1 cellular context compared by ENCODE assay signal in genomic region chr19:10968527-10969081, GRCh38.
TF ChIP-seq lines count a peak whose summit lies in the region.

No MANE protein-coding gene starts in this region.

TF ChIP-seq in GM12878, 131 proteins besides CTCF, POLR2A, EP300 and RAD21 (continued from another document and continues in another):
- TF ChIP-seq USF2 (IDR thresholded peaks at IDR 0.05; ENCODE audit: borderline replicate concordance, low read depth, low read length): no peak
- peak; percentile 19 for TF ChIP-seq PBX3 (IDR thresholded peaks at IDR 0.05; ENCODE audit: insufficient replicate concordance, low read depth, low read length)
- TF ChIP-seq ZBTB40 (IDR thresholded peaks at IDR 0.05; ENCODE audit: borderline replicate concordance): no peak
- 0 out of 2 replicates have a peak, but pooled peaks have one; percentile 9 for TF ChIP-seq YY1 (IDR thresholded peaks at IDR 0.05; ENCODE audit: low read depth, low read length)
- peak; percentile 88 for TF ChIP-seq TCF12 (IDR thresholded peaks at IDR 0.05; ENCODE audit: low read depth, low read length)
- TF ChIP-seq SREBF2 (IDR thresholded peaks at IDR 0.05; ENCODE audit: low read length): no peak
- TF ChIP-seq, protein P1, sequence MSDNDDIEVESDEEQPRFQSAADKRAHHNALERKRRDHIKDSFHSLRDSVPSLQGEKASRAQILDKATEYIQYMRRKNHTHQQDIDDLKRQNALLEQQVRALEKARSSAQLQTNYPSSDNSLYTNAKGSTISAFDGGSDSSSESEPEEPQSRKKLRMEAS (IDR thresholded peaks at IDR 0.05; ENCODE audit: low read depth, low read length): no peak
- TF ChIP-seq KLF5 (IDR thresholded peaks at IDR 0.05; ENCODE audit: partially characterized antibody): no peak
- no peak; the same call in 1 of the 2 replicates for TF ChIP-seq MTA2 (IDR thresholded peaks at IDR 0.05; ENCODE audit: low read depth)
- TF ChIP-seq NR2F1 (conservative IDR thresholded peaks at IDR 0.05): peak; percentile 15; the same call in 1 of the 2 replicates
- no peak for TF ChIP-seq MEF2A (IDR thresholded peaks at IDR 0.05; ENCODE audit: insufficient read depth, low read depth, low read length)
- no peak for TF ChIP-seq USF1 (IDR thresholded peaks at IDR 0.05; ENCODE audit: borderline replicate concordance, extremely low read length, insufficient read depth, low read depth, low read length)
- TF ChIP-seq HCFC1 (IDR thresholded peaks at IDR 0.05; ENCODE audit: low read length): no peak
- no peak for TF ChIP-seq GABPA (IDR thresholded peaks at IDR 0.05; ENCODE audit: low read depth)
- TF ChIP-seq BRCA1 (IDR thresholded peaks at IDR 0.05; ENCODE audit: low read depth, low read length): no peak
- TF ChIP-seq SMC3 (IDR thresholded peaks at IDR 0.05; ENCODE audit: borderline replicate concordance, low read length): no peak; the same call in 1 of the 2 replicates
- no peak for TF ChIP-seq STAT1 (conservative IDR thresholded peaks at IDR 0.05)
- no peak for TF ChIP-seq SRF (IDR thresholded peaks at IDR 0.05; ENCODE audit: low read depth in 2 of 2, low read length in 2 of 2)
- TF ChIP-seq POU2F2 (IDR thresholded peaks at IDR 0.05; ENCODE audit: borderline replicate concordance, low read depth, low read length): no peak
- 0 out of 2 replicates have a peak, but pooled peaks have one; percentile 56 for TF ChIP-seq CREM (IDR thresholded peaks at IDR 0.05; ENCODE audit: low read depth)
- no peak for TF ChIP-seq ZNF24 (IDR thresholded peaks at IDR 0.05)
- TF ChIP-seq CBX3 (IDR thresholded peaks at IDR 0.05; ENCODE audit: borderline replicate concordance, low read depth): no peak
- peak in 1 of 2 experiments; percentile 46; a peak in 1 of 4 replicates for TF ChIP-seq BHLHE40 (IDR thresholded peaks at IDR 0.05; ENCODE audit: borderline replicate concordance in 1 of 2, low read depth in 2 of 2, low read length in 1 of 2)
- peak in 1 of 2 experiments; percentile 57; a peak in 3 of 4 replicates for TF ChIP-seq IKZF2 (IDR thresholded peaks at IDR 0.05)
- TF ChIP-seq EZH2 (IDR thresholded peaks at IDR 0.05; ENCODE audit: borderline replicate concordance, control insufficient read depth, low read depth, low read length): no peak
- no peak for TF ChIP-seq CREB1 (IDR thresholded peaks at IDR 0.05; ENCODE audit: low read depth)
- TF ChIP-seq ZNF384 (IDR thresholded peaks at IDR 0.05; ENCODE audit: borderline replicate concordance, low read depth, low read length): no peak
- TF ChIP-seq HDAC6 (IDR thresholded peaks at IDR 0.05; ENCODE audit: unreplicated experiment): no peak
- TF ChIP-seq ZNF217 (IDR thresholded peaks at IDR 0.05): no peak
- no peak for TF ChIP-seq ZNF592 (IDR thresholded peaks at IDR 0.05)
- TF ChIP-seq CHD4 (IDR thresholded peaks at IDR 0.05): no peak
- no peak for TF ChIP-seq PRDM15 (CRISPR knock-in tag; IDR thresholded peaks at IDR 0.05)
- TF ChIP-seq HDAC2 (IDR thresholded peaks at IDR 0.05): no peak
- TF ChIP-seq IRF3 (IDR thresholded peaks at IDR 0.05): no peak
- TF ChIP-seq MXI1 (IDR thresholded peaks at IDR 0.05; ENCODE audit: low read depth, low read length): no peak; the same call in 1 of the 2 replicates
- TF ChIP-seq, protein P2, sequence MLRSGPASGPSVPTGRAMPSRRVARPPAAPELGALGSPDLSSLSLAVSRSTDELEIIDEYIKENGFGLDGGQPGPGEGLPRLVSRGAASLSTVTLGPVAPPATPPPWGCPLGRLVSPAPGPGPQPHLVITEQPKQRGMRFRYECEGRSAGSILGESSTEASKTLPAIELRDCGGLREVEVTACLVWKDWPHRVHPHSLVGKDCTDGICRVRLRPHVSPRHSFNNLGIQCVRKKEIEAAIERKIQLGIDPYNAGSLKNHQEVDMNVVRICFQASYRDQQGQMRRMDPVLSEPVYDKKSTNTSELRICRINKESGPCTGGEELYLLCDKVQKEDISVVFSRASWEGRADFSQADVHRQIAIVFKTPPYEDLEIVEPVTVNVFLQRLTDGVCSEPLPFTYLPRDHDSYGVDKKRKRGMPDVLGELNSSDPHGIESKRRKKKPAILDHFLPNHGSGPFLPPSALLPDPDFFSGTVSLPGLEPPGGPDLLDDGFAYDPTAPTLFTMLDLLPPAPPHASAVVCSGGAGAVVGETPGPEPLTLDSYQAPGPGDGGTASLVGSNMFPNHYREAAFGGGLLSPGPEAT (IDR thresholded peaks at IDR 0.05; ENCODE audit: low read depth): peak; percentile 58; the same call in 1 of the 2 replicates
- no peak for TF ChIP-seq ZBED1 (IDR thresholded peaks at IDR 0.05; ENCODE audit: borderline replicate concordance)
- no peak for TF ChIP-seq KDM1A (IDR thresholded peaks at IDR 0.05; ENCODE audit: borderline replicate concordance)
- TF ChIP-seq NR2C1 (IDR thresholded peaks at IDR 0.05): no peak
- no peak for TF ChIP-seq BCL11A (IDR thresholded peaks at IDR 0.05; ENCODE audit: low read depth, low read length)
- TF ChIP-seq STAT3 (IDR thresholded peaks at IDR 0.05; ENCODE audit: low read depth, low read length): no peak
- no peak for TF ChIP-seq BMI1 (IDR thresholded peaks at IDR 0.05; ENCODE audit: borderline replicate concordance)
- no peak for TF ChIP-seq SPI1 (IDR thresholded peaks at IDR 0.05; ENCODE audit: borderline replicate concordance, insufficient read depth, low read depth, low read length)
- TF ChIP-seq RAD51 (IDR thresholded peaks at IDR 0.05): no peak
